15 cellular contexts compared by ENCODE assay signal in the genomic region with DNA sequence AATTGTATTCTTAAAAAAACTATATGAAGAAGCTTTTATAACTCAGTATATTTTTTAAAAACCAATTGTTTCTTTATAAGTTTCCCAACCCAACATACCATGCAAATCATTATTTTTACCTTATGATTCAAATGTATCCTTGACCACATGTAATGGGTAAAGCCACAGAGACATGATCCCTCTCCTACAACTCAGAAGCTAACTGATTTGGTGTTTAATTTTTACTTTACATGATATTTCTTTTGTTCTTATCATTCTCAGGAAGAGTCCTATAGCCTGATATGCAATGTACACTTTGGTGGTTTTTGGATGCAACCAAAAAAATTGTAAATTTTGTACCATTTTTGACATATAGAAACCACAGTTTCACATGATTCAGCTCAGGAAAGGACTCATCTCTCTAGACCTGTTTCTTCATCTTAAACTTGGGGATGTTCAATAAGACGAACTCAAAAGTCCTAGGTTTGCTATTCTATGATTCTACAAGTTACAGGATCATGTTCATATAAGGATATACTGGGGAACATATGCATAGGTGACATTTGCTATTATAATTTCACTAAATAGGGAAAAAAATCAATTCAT.
"Had no signal": no experiment of that assay in that cellular context is flagged by ENCODE, and none has a peak within 500 bp of the region (broad histone marks: within the 10 kb centered on the region; RNA-seq: fewer than 3 reads in every experiment).

No MANE protein-coding gene starts in this region.

- H3K4me3 ChIP-seq: prostate gland had no signal

- H3K27ac ChIP-seq: prostate gland had no signal

- H3K9me3 ChIP-seq: prostate gland had no signal

- ATAC-seq: sciatic nerve, WTC11 had no signal

- DNase-seq: activated CD4-positive, alpha-beta T cell treated with anti-CD3 and anti-CD28 coated beads, Interleukin-2, amount 10 ng/mL, durations not matched to agents 24 days and 14 days; activated CD8-positive, alpha-beta memory T cell treated with anti-CD3 and anti-CD28 coated beads for 24 hours; amygdala; cerebellar nuclear complex; dermis blood vessel endothelial cell; erythroblast; hippocampal formation; left cardiac atrium; occipital lobe; stimulated activated CD4-positive, alpha-beta T cell treated with anti-CD3 and anti-CD28 coated beads, Interleukin-2, amount 100 ng/mL, for 24 hours; stimulated activated naive CD4-positive, alpha-beta T cell treated with Interleukin-2 at 50 U/mL for 16 hours had no signal

- H3K36me3 ChIP-seq: prostate gland had no signal

- H3K4me1 ChIP-seq: prostate gland had no signal

- FAIRE-seq: urothelium cell line had no signal
